17 cellular contexts compared by ENCODE assay signal in the genomic region with DNA sequence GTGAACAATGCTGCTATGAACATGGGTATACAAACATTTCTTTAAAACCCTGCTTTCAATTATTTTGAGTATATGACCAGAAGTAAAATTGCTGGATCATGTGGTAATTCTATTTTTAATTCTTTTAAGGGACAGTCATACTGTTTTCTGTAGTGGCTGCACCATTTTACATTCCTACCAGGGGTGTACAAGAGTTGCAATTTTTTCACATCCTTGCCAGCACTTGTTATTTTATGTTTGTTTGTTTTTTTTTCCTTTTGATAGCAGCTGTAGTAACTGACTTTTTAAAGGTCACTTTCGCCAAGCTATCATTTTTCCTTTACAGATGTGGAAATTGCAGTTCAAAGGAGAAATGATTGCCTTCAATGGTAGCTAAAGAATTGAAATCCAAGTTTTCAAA.
DNase-seq lines count a peak whose midpoint lies in the region; ATAC-seq, FAIRE-seq and TF ChIP-seq lines count a peak whose summit lies in the region.
"Had no signal": no experiment of that assay in that cellular context is flagged by ENCODE, and none has a peak within 500 bp of the region (broad histone marks: within the 10 kb centered on the region; RNA-seq: fewer than 3 reads in every experiment).

No MANE protein-coding gene starts in this region.

- H2AFZ ChIP-seq in IMR-90 (replicated peaks; ENCODE audit: low read length, poor library complexity) (no peak overlapping the region), K562 (ENCODE audit: low read depth, low read length) (no peak overlapping the region), osteoblast (ENCODE audit: low read length) (peak overlapping the region; percentile 53)

- TF ChIP-seq POLR2A in IMR-90 (IDR thresholded peaks at IDR 0.05; ENCODE audit: low read depth, low read length): no peak
- no peak for TF ChIP-seq POLR2A in K562 (conservative IDR thresholded peaks at IDR 0.05)

- no peak overlapping the region for H3K27ac Mint-ChIP-seq in CD8-positive, alpha-beta T cell
- H3K27ac Mint-ChIP-seq: CD4-positive, alpha-beta T cell had no signal

- peak overlapping the region in 1 of 2 experiments; percentile 26; a peak in 1 of 4 replicates for H4K8ac ChIP-seq in IMR-90 (ENCODE audit: low read depth in 2 of 2, low read length in 2 of 2)

- H3K36me3 Mint-ChIP-seq in CD8-positive, alpha-beta T cell: no peaks in the 10 kb centered on the region

- peaks cover 33% of the 10 kb centered on the region for H3K4me1 ChIP-seq in BLaER1
- H3K4me1 ChIP-seq in IMR-90 (ENCODE audit: control insufficient read depth, insufficient read depth, low read length): peaks cover 7% of the 10 kb centered on the region; the same call in 1 of the 2 replicates
- no peaks in the 10 kb centered on the region for H3K4me1 ChIP-seq in K562 (replicated peaks in 1 of 2; ENCODE audit: control insufficient read depth in 2 of 2, insufficient read depth in 2 of 2, low read length in 2 of 2)
- peaks cover 50% of the 10 kb centered on the region for H3K4me1 ChIP-seq in osteoblast (ENCODE audit: insufficient read depth, low read length)
- H3K4me1 ChIP-seq in CD8-positive, alpha-beta T cell (ENCODE audit: insufficient read depth, low read length): no peaks in the 10 kb centered on the region

- CTCF ChIA-PET in IMR-90 (lab: Yijun Ruan, JAX) (no interaction called here), K562 (lab: Yijun Ruan, JAX; ENCODE audit: low intra/inter-chr PET ratio) (no interaction called here)
- CTCF ChIA-PET in CD8-positive, alpha-beta T cell (lab: Charles Lee): no interaction called here

- no peaks in the 10 kb centered on the region for H3K79me2 ChIP-seq in K562 (ENCODE audit: control insufficient read depth, insufficient read depth, low read length)
- H3K79me2 ChIP-seq in osteoblast (ENCODE audit: insufficient read depth, low read length): peaks cover 19% of the 10 kb centered on the region

- H3K4me3 Mint-ChIP-seq in CD8-positive, alpha-beta T cell: no peak overlapping the region
- H3K4me3 Mint-ChIP-seq: CD4-positive, alpha-beta T cell had no signal

- no peaks in the 10 kb centered on the region for H3K4me1 Mint-ChIP-seq in CD8-positive, alpha-beta T cell (ENCODE audit: low read depth)

- no peak overlapping the region for H2AK5ac ChIP-seq in IMR-90 (ENCODE audit: low read depth, low read length)

- H3K18ac ChIP-seq in IMR-90 (ENCODE audit: low read depth, low read length): peak overlapping the region; percentile 76; the same call in 1 of the 2 replicates

- POLR2A ChIA-PET in IMR-90 (lab: Charles Lee; ENCODE audit: unreplicated experiment): no interaction called here
- POLR2A ChIA-PET in K562 (lab: Yijun Ruan, JAX): no interaction called here
- POLR2A ChIA-PET in CD8-positive, alpha-beta T cell (lab: Charles Lee): no interaction called here

- H3K9ac ChIP-seq in BLaER1: no peak overlapping the region
- H3K9ac ChIP-seq in IMR-90 (ENCODE audit: low read depth, low read length): no peak overlapping the region
- H3K9ac ChIP-seq in K562 (ENCODE audit: insufficient read depth in 1 of 2, low read depth in 2 of 2, low read length in 2 of 2): no peak overlapping the region

- no peak for TF ChIP-seq EP300 in K562 (IDR thresholded peaks at IDR 0.05; ENCODE audit: low read length)

- peak overlapping the region; percentile 38; the same call in 1 of the 2 replicates for H3K14ac ChIP-seq in IMR-90 (replicated peaks; ENCODE audit: low read depth, low read length)

- H3K9me3 ChIP-seq in BLaER1: no peaks in the 10 kb centered on the region; the same call in 1 of the 2 replicates
- peaks cover 3% of the 10 kb centered on the region; the same call in 1 of the 2 replicates for H3K9me3 ChIP-seq in IMR-90 (ENCODE audit: control insufficient read depth, insufficient read depth, low read length)
- no peaks in the 10 kb centered on the region for H3K9me3 ChIP-seq in K562 (replicated peaks; ENCODE audit: control insufficient read depth, insufficient read depth, low read depth, low read length)
- no peaks in the 10 kb centered on the region for H3K9me3 ChIP-seq in osteoblast (ENCODE audit: low read depth, low read length)
- H3K9me3 ChIP-seq in CD8-positive, alpha-beta T cell (ENCODE audit: low read length): no peaks in the 10 kb centered on the region
- H3K9me3 ChIP-seq: SK-N-SH had no signal

- no peaks in the 10 kb centered on the region for H3K9me1 ChIP-seq in IMR-90 (ENCODE audit: insufficient read depth, low read length)
- H3K9me1 ChIP-seq in K562 (ENCODE audit: control insufficient read depth, insufficient read depth, low read length): no peaks in the 10 kb centered on the region

- H2BK120ac ChIP-seq in IMR-90 (ENCODE audit: low read depth, low read length): peak overlapping the region; percentile 42; the same call in 1 of the 2 replicates

- H3K4me3 ChIP-seq in BLaER1 (no peak overlapping the region), IMR-90 (ENCODE audit: insufficient read depth, low read depth, low read length) (no peak overlapping the region), K562 (no peak overlapping the region), osteoblast (ENCODE audit: insufficient read depth, low read length) (no peak overlapping the region)
- H3K4me3 ChIP-seq in CD8-positive, alpha-beta T cell (ENCODE audit: low read depth, low read length): no peak overlapping the region

- DNase-seq in IMR-90: no peak
- no peak for DNase-seq in K562 (ENCODE audit: extremely low read depth in 1 of 4, low spot score in 3 of 4)
- no peak for DNase-seq in osteoblast (ENCODE audit: insufficient read length, low spot score, missing footprints)
- no peak for DNase-seq in CD8-positive, alpha-beta T cell
- DNase-seq in amygdala (lab: John Stamatoyannopoulos, UW): no peak
- DNase-seq in NCI-H1105 (lab: John Stamatoyannopoulos, UW): no peak
- DNase-seq: Calu3; CD4-positive, alpha-beta T cell; DMS53; MV-4-11; NCI-H1436; NCI-H2029 treated with DMSO at 0.1 percent for 48 hours; NCI-H510A treated with DMSO at 0.1 percent for 48 hours; Right ventricle myocardium superior; SK-N-SH had no signal

- no peaks in the 10 kb centered on the region for H4K20me1 ChIP-seq in BLaER1
- H4K20me1 ChIP-seq in IMR-90 (ENCODE audit: insufficient read depth, low read length): 0 out of 2 replicates have a peak, but pooled peaks cover 3% of the 10 kb centered on the region
- no peaks in the 10 kb centered on the region for H4K20me1 ChIP-seq in K562 (replicated peaks; ENCODE audit: control insufficient read depth, insufficient read depth, low read length)
- H4K20me1 ChIP-seq in osteoblast (ENCODE audit: insufficient read depth, low read length): no peaks in the 10 kb centered on the region

- H3K27me3 ChIP-seq in BLaER1: no peaks in the 10 kb centered on the region
- no peaks in the 10 kb centered on the region for H3K27me3 ChIP-seq in IMR-90 (ENCODE audit: control insufficient read depth, insufficient read depth, low read length)
- H3K27me3 ChIP-seq in K562 (ENCODE audit: control insufficient read depth in 2 of 2, insufficient read depth in 2 of 2, low read length in 2 of 2): no peaks in the 10 kb centered on the region
- H3K27me3 ChIP-seq in osteoblast (ENCODE audit: insufficient read depth, low read length): no peaks in the 10 kb centered on the region
- no peaks in the 10 kb centered on the region for H3K27me3 ChIP-seq in CD8-positive, alpha-beta T cell (ENCODE audit: insufficient read depth, low read length)

- H2BK5ac ChIP-seq in IMR-90 (ENCODE audit: low read depth, low read length, poor library complexity, severe bottlenecking): peak overlapping the region; percentile 99

- no peak overlapping the region for H2AK9ac ChIP-seq in IMR-90 (replicated peaks; ENCODE audit: low read depth, low read length, poor library complexity)

- H3K4ac ChIP-seq in IMR-90 (ENCODE audit: low read depth, low read length): peak overlapping the region; percentile 28; the same call in 1 of the 2 replicates

- peak overlapping the region; percentile 70 for H3K4me2 ChIP-seq in BLaER1
- no peak overlapping the region; the same call in 1 of the 2 replicates for H3K4me2 ChIP-seq in IMR-90 (ENCODE audit: low read depth, low read length)
- H3K4me2 ChIP-seq in K562 (ENCODE audit: insufficient read depth, low read length): no peak overlapping the region
- peak overlapping the region; percentile 84 for H3K4me2 ChIP-seq in osteoblast (ENCODE audit: insufficient read depth, low read length)

- H2BK15ac ChIP-seq in IMR-90 (ENCODE audit: low read depth, low read length): no peak overlapping the region

- WGBS in IMR-90 (ENCODE audit: extremely low coverage in 2 of 2, insufficient read length in 1 of 2), 2 experiments: no CpG with 5 or more reads among the region's 1 CpG
- WGBS in K562 (ENCODE audit: insufficient coverage, low coverage, missing lambda C conversion rate): 12% methylated on average over 1 of the region's 1 CpG

- no peak for FAIRE-seq in K562 (lab: Jason Lieb, UNC)

- no peak overlapping the region for H3K27ac ChIP-seq in BLaER1
- H3K27ac ChIP-seq in IMR-90 (ENCODE audit: insufficient read depth, low read length): no peak overlapping the region
- no peak overlapping the region for H3K27ac ChIP-seq in K562 (ENCODE audit: extremely low read depth, low read depth, low read length)
- peak overlapping the region; percentile 95 for H3K27ac ChIP-seq in osteoblast (ENCODE audit: low read depth, low read length)
- no peak overlapping the region for H3K27ac ChIP-seq in CD8-positive, alpha-beta T cell (ENCODE audit: low read depth, low read length)

- peak overlapping the region; percentile 38; the same call in 1 of the 2 replicates for H4K5ac ChIP-seq in IMR-90 (ENCODE audit: low read depth, low read length)

- no peaks in the 10 kb centered on the region for H3K79me1 ChIP-seq in IMR-90 (ENCODE audit: low read depth in 1 of 2, low read length in 2 of 2)

- no peak overlapping the region for H3K56ac ChIP-seq in IMR-90 (ENCODE audit: extremely low read depth, insufficient read depth, low read length)

- H4K91ac ChIP-seq in IMR-90 (ENCODE audit: insufficient read depth, low read depth, low read length): no peak overlapping the region

- no peak for TF ChIP-seq CTCF in IMR-90 (conservative IDR thresholded peaks at IDR 0.05; ENCODE audit: low read depth, low read length)
- TF ChIP-seq CTCF in K562 (IDR thresholded peaks at IDR 0.05 in 2 of 3, conservative IDR thresholded peaks at IDR 0.05 in 1 of 3; ENCODE audit: insufficient read depth in 2 of 3, low read depth in 1 of 3, low read length in 3 of 3): no peak
- no peak for TF ChIP-seq CTCF in osteoblast (IDR thresholded peaks at IDR 0.05; ENCODE audit: extremely low read depth, low read depth, low read length)
- TF ChIP-seq CTCF in CD8-positive, alpha-beta T cell (IDR thresholded peaks at IDR 0.05): no peak

- in situ Hi-C loops in IMR-90 (cut with MboI; ENCODE audit: low sequenced_read_pairs): no loop called here
- in situ Hi-C loops in K562 (cut with MboI): no loop called here

- TF ChIP-seq RAD21 in IMR-90 (IDR thresholded peaks at IDR 0.05; ENCODE audit: low read length) (no peak), K562 (CRISPR knock-in tag; conservative IDR thresholded peaks at IDR 0.05 in 1 of 2, IDR thresholded peaks at IDR 0.05 in 1 of 2) (no peak)

- peaks cover 25% of the 10 kb centered on the region for H3K27me3 Mint-ChIP-seq in CD8-positive, alpha-beta T cell (ENCODE audit: low read depth)

- no peak for ATAC-seq in IMR-90 (ENCODE audit: low read depth)
- ATAC-seq in K562: no peak
- ATAC-seq in CD8-positive, alpha-beta T cell: no peak
- ATAC-seq: Panc1 had no signal

- no peaks in the 10 kb centered on the region for H3K9me3 Mint-ChIP-seq in CD8-positive, alpha-beta T cell
- H3K9me3 Mint-ChIP-seq: CD4-positive, alpha-beta T cell had no signal

- no peak overlapping the region; the same call in 1 of the 2 replicates for H3K23ac ChIP-seq in IMR-90 (ENCODE audit: low read depth, low read length)

- intact Hi-C loops in IMR-90 (cut with micrococcal nuclease): loop anchor here (5.0 to 10.0 kb wide), 3 partner anchors 45 to 212 kb away; a partner anchor contains a TSS
- intact Hi-C loops in K562 (cut with micrococcal nuclease): no loop called here
- intact Hi-C loops in CD8-positive, alpha-beta T cell (cut with DNase I, micrococcal nuclease): no loop called here

- dilution Hi-C loops in IMR-90 (cut with HindIII; ENCODE audit: low sequenced_read_pairs, unreplicated experiment): no loop called here

- no peak overlapping the region; the same call in 1 of the 2 replicates for H2BK20ac ChIP-seq in IMR-90 (ENCODE audit: low read depth, low read length)

- no TSS peak for BruUV-seq in IMR-90 (replicated peaks; lab: Mats Ljungman, UMichigan)
- no TSS peak for BruUV-seq in K562 (replicated peaks; lab: Mats Ljungman, UMichigan)

- H3K36me3 ChIP-seq in BLaER1 (no peaks in the 10 kb centered on the region), IMR-90 (ENCODE audit: control insufficient read depth, insufficient read depth, low read length) (no peaks in the 10 kb centered on the region), K562 (ENCODE audit: control insufficient read depth, insufficient read depth, low read length) (no peaks in the 10 kb centered on the region), osteoblast (ENCODE audit: insufficient read depth, low read length) (no peaks in the 10 kb centered on the region)
- H3K36me3 ChIP-seq in CD8-positive, alpha-beta T cell (ENCODE audit: insufficient read depth, low read length): no peaks in the 10 kb centered on the region

Comparison
In these comparisons a context has a peak if more than half of its experiments do, and no peak if none do; other contexts are left out.
1. H3K4me2 ChIP-seq: peak in BLaER1 (single experiment) and osteoblast (single experiment); none in IMR-90 (single experiment) and K562 (single experiment).